ENCODE assay signal across 10 cellular contexts in the genomic region with DNA sequence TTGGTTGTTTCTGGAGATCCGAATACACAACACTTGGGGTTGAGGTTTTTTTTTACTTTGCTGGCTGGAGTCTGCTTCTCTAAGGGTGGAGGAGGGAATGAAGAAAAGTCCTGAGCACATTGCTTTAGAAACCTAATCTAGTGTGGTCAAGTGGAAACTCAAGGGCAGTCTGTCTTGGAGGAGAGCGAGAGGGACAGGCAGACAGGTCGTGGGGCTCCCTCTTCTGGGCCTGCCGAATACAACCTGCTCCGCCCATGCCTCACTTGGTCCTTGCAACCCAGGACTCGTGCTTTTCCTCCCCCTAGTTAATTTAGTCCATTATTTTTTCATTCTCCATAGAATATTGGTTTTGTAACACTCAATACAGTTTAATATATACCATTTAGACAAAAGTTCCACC.
DNase-seq lines count a peak whose midpoint lies in the region; ATAC-seq and TF ChIP-seq lines count a peak whose summit lies in the region.
"Had no signal": no experiment of that assay in that cellular context is flagged by ENCODE, and none has a peak within 500 bp of the region (broad histone marks: within the 10 kb centered on the region; RNA-seq: fewer than 3 reads in every experiment).

No MANE protein-coding gene starts in this region.

- peak in 1 of 2 experiments; percentile 12 for TF ChIP-seq CTCF in Caco-2 (IDR thresholded peaks at IDR 0.05; ENCODE audit: insufficient read depth in 1 of 2, low read depth in 1 of 2, low read length in 1 of 2, severe bottlenecking in 1 of 2, unreplicated experiment in 1 of 2)

- no peak overlapping the region for H3K27ac Mint-ChIP-seq in Caco-2 (ENCODE audit: unreplicated experiment)
- H3K27ac Mint-ChIP-seq in natural killer cell treated with Interleukin-12 subunit alpha and Interleukin-12 subunit beta and Interleukin-15 and Interleukin-18, amount 100 ng/mL, for 72 hours: no peak overlapping the region

- H3K4me1 ChIP-seq in Caco-2: no peaks in the 10 kb centered on the region

- H3K9me3 Mint-ChIP-seq in Caco-2 (ENCODE audit: unreplicated experiment): no peaks in the 10 kb centered on the region
- H3K9me3 Mint-ChIP-seq in natural killer cell treated with Interleukin-12 subunit alpha and Interleukin-12 subunit beta and Interleukin-15 and Interleukin-18, amount 100 ng/mL, for 72 hours: no peaks in the 10 kb centered on the region

- H3K36me3 ChIP-seq in Caco-2 (ENCODE audit: control insufficient read depth, insufficient read depth, low read length) (no peaks in the 10 kb centered on the region), H7 (replicated peaks; ENCODE audit: control insufficient read depth, insufficient read depth, low read length) (no peaks in the 10 kb centered on the region)

- BruUV-seq in Caco-2 (replicated peaks; lab: Mats Ljungman, UMichigan): no TSS peak

- no peaks in the 10 kb centered on the region for H3K27me3 ChIP-seq in Caco-2 (replicated peaks; ENCODE audit: control insufficient read depth, insufficient read depth, low read length)
- H3K27me3 ChIP-seq in H7 (ENCODE audit: control insufficient read depth, insufficient read depth, low read length): no peaks in the 10 kb centered on the region

- H3K9me3 ChIP-seq in Caco-2: no peaks in the 10 kb centered on the region

- H3K4me3 ChIP-seq in Caco-2 (ENCODE audit: low read depth, low read length) (no peak overlapping the region), H7 (ENCODE audit: insufficient read depth, low read depth, low read length) (no peak overlapping the region)

- H3K4me1 Mint-ChIP-seq in Caco-2 (ENCODE audit: low read depth, unreplicated experiment): no peaks in the 10 kb centered on the region
- H3K4me1 Mint-ChIP-seq in natural killer cell treated with Interleukin-12 subunit alpha and Interleukin-12 subunit beta and Interleukin-15 and Interleukin-18, amount 100 ng/mL, for 72 hours (ENCODE audit: low read depth in 2 of 2): no peaks in the 10 kb centered on the region

- ATAC-seq in left cardiac atrium: peak; percentile 67 to 72
- ATAC-seq in natural killer cell treated with Interleukin-12 subunit alpha and Interleukin-12 subunit beta and Interleukin-15 and Interleukin-18, amount 100 ng/mL, for 72 hours: no peak

- CTCF ChIA-PET in Caco-2 (lab: Charles Lee): no interaction called here

- DNase-seq in Caco-2: peak; percentile 19 to 30
- DNase-seq in H7: peak; percentile 83
- peak; percentile 69 for DNase-seq in SK-MEL-5 (ENCODE audit: low read depth, low spot score)
- no peak for DNase-seq in left cardiac atrium
- DNase-seq in NCI-H2029 treated with DMSO at 0.1 percent for 48 hours (lab: John Stamatoyannopoulos, UW): no peak
- no peak for DNase-seq in natural killer cell treated with Interleukin-12 subunit alpha and Interleukin-12 subunit beta and Interleukin-15 and Interleukin-18, amount 100 ng/mL, for 72 hours (ENCODE audit: low spot score)
- no peak for DNase-seq in T-helper 9 cell
- DNase-seq in cerebellar nuclear complex (lab: John Stamatoyannopoulos, UW): no peak
- DNase-seq: activated CD4-positive, CD25-positive, alpha-beta regulatory T cell; anterior cingulate cortex had no signal

- no peaks in the 10 kb centered on the region for H3K36me3 Mint-ChIP-seq in Caco-2 (ENCODE audit: insufficient read depth, unreplicated experiment)
- H3K36me3 Mint-ChIP-seq in natural killer cell treated with Interleukin-12 subunit alpha and Interleukin-12 subunit beta and Interleukin-15 and Interleukin-18, amount 100 ng/mL, for 72 hours: no peaks in the 10 kb centered on the region

- peaks cover 2% of the 10 kb centered on the region for H3K27me3 Mint-ChIP-seq in Caco-2 (ENCODE audit: insufficient read depth, unreplicated experiment)
- peaks cover 0 to 10% of the 10 kb centered on the region in 2 donors for H3K27me3 Mint-ChIP-seq in natural killer cell treated with Interleukin-12 subunit alpha and Interleukin-12 subunit beta and Interleukin-15 and Interleukin-18, amount 100 ng/mL, for 72 hours

- POLR2A ChIA-PET in Caco-2 (lab: Charles Lee): no interaction called here

- in situ Hi-C loops in SK-MEL-5 (cut with HindIII; ENCODE audit: low pct_unique_long_range_greater_than_20kb, low sequenced_read_pairs): no loop called here

- intact Hi-C loops in Caco-2 (cut with micrococcal nuclease; ENCODE audit: unreplicated experiment): no loop called here
- intact Hi-C loops in left cardiac atrium (cut with DNase I): loop anchor here in 1 of 2 donors (5.0 kb wide), 1 partner anchor 118 kb away; no protein-coding TSS in a partner anchor

- H3K4me3 Mint-ChIP-seq in Caco-2 (ENCODE audit: unreplicated experiment): no peak overlapping the region
- no peak overlapping the region for H3K4me3 Mint-ChIP-seq in natural killer cell treated with Interleukin-12 subunit alpha and Interleukin-12 subunit beta and Interleukin-15 and Interleukin-18, amount 100 ng/mL, for 72 hours

Comparison
In these comparisons a context has a peak if more than half of its experiments do, and no peak if none do; other contexts are left out.
1. DNase-seq: peak in Caco-2 (2 of 2), H7 (single experiment) and SK-MEL-5 (single experiment); none in left cardiac atrium (single experiment), NCI-H2029 treated with DMSO at 0.1 percent for 48 hours (single experiment), natural killer cell treated with Interleukin-12 subunit alpha and Interleukin-12 subunit beta and Interleukin-15 and Interleukin-18, amount 100 ng/mL, for 72 hours (single experiment), T-helper 9 cell (single experiment) and cerebellar nuclear complex (0 of 2).
2. ATAC-seq: peak in left cardiac atrium (2 of 2); none in natural killer cell treated with Interleukin-12 subunit alpha and Interleukin-12 subunit beta and Interleukin-15 and Interleukin-18, amount 100 ng/mL, for 72 hours (0 of 2).